12 cellular contexts compared by ENCODE assay signal in genomic region chr18:50401334-50401733, GRCh38. TPM values are rescaled to one million over a fixed set of nuclear protein-coding genes. Genes with fewer than 3 reads are reported as not detected.
A peak's percentile ranks its signal among the peaks of the same experiment; 100 is the strongest.
DNase-seq lines count a peak whose midpoint lies in the region; ATAC-seq and TF ChIP-seq lines count a peak whose summit lies in the region.
"Had no signal": no experiment of that assay in that cellular context is flagged by ENCODE, and none has a peak within 500 bp of the region (broad histone marks: within the 10 kb centered on the region; RNA-seq: fewer than 3 reads in every experiment).

No MANE protein-coding gene starts in this region.

- peaks cover 65% of the 10 kb centered on the region for H3K4me1 ChIP-seq in HUES64 (ENCODE audit: insufficient read depth, low read length)
- peaks cover 41% of the 10 kb centered on the region for H3K4me1 ChIP-seq in hepatocyte (ENCODE audit: insufficient read depth)

- H2AFZ ChIP-seq in hepatocyte: no peak overlapping the region

- no peaks in the 10 kb centered on the region for H3K36me3 Mint-ChIP-seq in neural crest cell (ENCODE audit: low read depth)

- peaks cover 24% of the 10 kb centered on the region for H3K4me1 Mint-ChIP-seq in neural crest cell

- peak overlapping the region; percentile 73 for H3K27ac Mint-ChIP-seq in neural crest cell (ENCODE audit: unreplicated experiment)

- H3K4me2 ChIP-seq in hepatocyte: peak overlapping the region; percentile 63

- peaks cover 37% of the 10 kb centered on the region for H3K27me3 Mint-ChIP-seq in neural crest cell (ENCODE audit: low read depth)

- H3K4me3 Mint-ChIP-seq in neural crest cell: no peak overlapping the region

- ATAC-seq in GM19452 (IDR thresholded peaks at IDR 0.05; ENCODE audit: unreplicated experiment): no peak

- no peaks in the 10 kb centered on the region for H4K20me1 ChIP-seq in hepatocyte (ENCODE audit: insufficient read depth, poor library complexity, severe bottlenecking)
- H4K20me1 ChIP-seq: BLaER1 treated with 17β-estradiol and CSF1 and Interleukin-3, amounts not matched to agents 10 nM and 100 nM had no signal

- H3K27me3 ChIP-seq in HUES64 (ENCODE audit: insufficient read depth, low read length) (peaks cover 87% of the 10 kb centered on the region), hepatocyte (no peaks in the 10 kb centered on the region)
- H3K27me3 ChIP-seq: BLaER1 treated with 17β-estradiol and CSF1 and Interleukin-3, amounts not matched to agents 10 nM and 100 nM had no signal

- H3K9me3 ChIP-seq in HUES64 (ENCODE audit: insufficient read depth, low read depth, low read length) (no peaks in the 10 kb centered on the region), hepatocyte (ENCODE audit: low read depth) (no peaks in the 10 kb centered on the region)
- H3K9me3 ChIP-seq: BLaER1 treated with 17β-estradiol and CSF1 and Interleukin-3, amounts not matched to agents 10 nM and 100 nM had no signal

- no peak for TF ChIP-seq CTCF in hepatocyte (IDR thresholded peaks at IDR 0.05; ENCODE audit: poor library complexity)
- no peak for TF ChIP-seq CTCF in neural crest cell (conservative IDR thresholded peaks at IDR 0.05)

- H3K9ac ChIP-seq in HUES64 (ENCODE audit: low read depth, low read length): no peak overlapping the region
- H3K9ac ChIP-seq: BLaER1 treated with 17β-estradiol and CSF1 and Interleukin-3, amounts not matched to agents 10 nM and 100 nM had no signal

- peaks cover 2% of the 10 kb centered on the region for H3K79me2 ChIP-seq in hepatocyte

- H3K36me3 ChIP-seq in HUES64 (ENCODE audit: insufficient read depth, low read length) (no peaks in the 10 kb centered on the region), hepatocyte (replicated peaks; ENCODE audit: insufficient read depth, low read depth) (no peaks in the 10 kb centered on the region)

- H3K9me2 ChIP-seq in hepatocyte (replicated peaks; ENCODE audit: insufficient read depth): no peaks in the 10 kb centered on the region

- H3K9me3 Mint-ChIP-seq in neural crest cell: no peaks in the 10 kb centered on the region

- DNase-seq in DMS53 (lab: John Stamatoyannopoulos, UW): peak; percentile 41
- no peak for DNase-seq in DMS53 treated with DMSO at 0.1 percent for 48 hours (lab: John Stamatoyannopoulos, UW; ENCODE audit: unreplicated experiment)
- no peak for DNase-seq in hepatocyte (ENCODE audit: low spot score)
- no peak for DNase-seq in neural crest cell (ENCODE audit: low read depth, low spot score)
- DNase-seq in NCI-H2196 treated with DMSO at 0.1 percent for 48 hours (lab: John Stamatoyannopoulos, UW; ENCODE audit: unreplicated experiment): no peak
- DNase-seq in T-helper 2 cell: no peak
- DNase-seq: 8988T, NCI-H2081 treated with DMSO at 0.1 percent for 48 hours, SIG-M5 had no signal

- H3K4me3 ChIP-seq in HUES64 (ENCODE audit: low read length) (peak overlapping the region; percentile 37), hepatocyte (no peak overlapping the region)
- H3K4me3 ChIP-seq: BLaER1 treated with 17β-estradiol and CSF1 and Interleukin-3, amounts not matched to agents 10 nM and 100 nM had no signal

- WGBS in HUES64: 10% methylated on average over 16 of the region's 16 CpGs
- WGBS in hepatocyte (ENCODE audit: low lambda C conversion rate, missing lambda C conversion rate): 56% methylated on average over 16 of the region's 16 CpGs

- H3K27ac ChIP-seq in HUES64 (ENCODE audit: low read depth, low read length) (no peak overlapping the region), hepatocyte (peak overlapping the region; percentile 76)
- H3K27ac ChIP-seq: BLaER1 treated with 17β-estradiol and CSF1 and Interleukin-3, amounts not matched to agents 10 nM and 100 nM had no signal

RNA-seq across cellular contexts. Expression of gene SKA1, which starts 26.5 kb away (rescaled TPM):
- polyA plus RNA-seq in HUES64 (2013, experiment 1 of 2): 25.0 TPM
- 25.6 TPM for polyA plus RNA-seq in HUES64 (2013, experiment 2 of 2)
- total RNA-seq in hepatocyte (5.5 and 7.5 TPM in 2 replicates), neural crest cell (28.9 and 30.3 TPM in 2 replicates)
- polyA plus RNA-seq in hepatocyte: 1.5 and 4.0 TPM in 2 replicates
